ENCODE assay signal across 13 cellular contexts in the genomic region with DNA sequence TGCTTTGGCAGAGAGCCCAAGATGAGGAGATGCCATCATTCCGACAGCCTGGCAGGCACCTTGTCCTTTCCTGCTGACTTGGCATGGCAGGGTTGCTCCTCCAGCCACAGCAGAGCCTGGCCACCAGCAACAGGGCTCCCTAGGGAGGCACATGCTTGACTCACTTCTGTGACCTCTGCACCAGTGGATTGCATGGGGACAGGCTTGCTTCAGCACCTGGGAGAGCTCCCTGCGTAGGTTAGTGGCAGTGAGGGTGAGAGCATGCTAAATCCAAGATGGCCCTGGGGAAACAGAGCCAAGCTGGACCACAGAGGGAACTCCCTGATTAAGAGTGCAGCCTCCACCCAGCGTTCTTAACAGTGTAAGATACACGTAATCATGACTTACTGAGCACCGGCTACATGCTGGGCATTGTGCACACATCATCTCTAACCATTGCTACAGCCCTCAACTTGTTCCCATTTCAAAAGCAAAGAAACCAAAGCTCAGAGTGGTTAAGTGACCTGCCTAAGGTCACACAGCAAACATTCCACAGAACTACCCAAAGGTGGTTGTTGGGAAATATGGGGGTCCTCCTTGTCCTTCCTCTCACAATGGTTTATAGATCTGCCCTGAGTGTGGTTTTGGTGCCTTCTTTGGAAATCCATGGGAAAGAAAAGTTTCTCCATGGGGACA.
DNase-seq lines count a peak whose midpoint lies in the region; ATAC-seq, FAIRE-seq and TF ChIP-seq lines count a peak whose summit lies in the region.
"Had no signal": no experiment of that assay in that cellular context is flagged by ENCODE, and none has a peak within 500 bp of the region (broad histone marks: within the 10 kb centered on the region; RNA-seq: fewer than 3 reads in every experiment).

No MANE protein-coding gene starts in this region.

- no peak for TF ChIP-seq EP300 in K562 (IDR thresholded peaks at IDR 0.05; ENCODE audit: low read length)

- no peak for TF ChIP-seq POLR2A in K562 (conservative IDR thresholded peaks at IDR 0.05)

- no peaks in the 10 kb centered on the region for H3K4me1 ChIP-seq in K562 (replicated peaks in 1 of 2; ENCODE audit: control insufficient read depth in 2 of 2, insufficient read depth in 2 of 2, low read length in 2 of 2)
- H3K4me1 ChIP-seq: colonic mucosa had no signal

- POLR2A ChIA-PET in K562 (lab: Yijun Ruan, JAX): no interaction called here

- H3K9ac ChIP-seq in K562 (ENCODE audit: insufficient read depth in 1 of 2, low read depth in 2 of 2, low read length in 2 of 2): no peak overlapping the region

- TF ChIP-seq RAD21 in K562 (CRISPR knock-in tag; conservative IDR thresholded peaks at IDR 0.05 in 1 of 2, IDR thresholded peaks at IDR 0.05 in 1 of 2): no peak

- peak; percentile 44 for FAIRE-seq in K562 (lab: Jason Lieb, UNC)

- no peaks in the 10 kb centered on the region for H3K27me3 Mint-ChIP-seq in activated naive CD4-positive, alpha-beta T cell treated with anti-CD3 and anti-CD28 coated beads, Interleukin-2, amount 10 ng/mL, durations not matched to agents 7 days and 5 days
- H3K27me3 Mint-ChIP-seq: activated B cell treated with CpG ODN at 0.5 μM for 24 hours had no signal

- no peak overlapping the region for H3K4me3 Mint-ChIP-seq in activated naive CD4-positive, alpha-beta T cell treated with anti-CD3 and anti-CD28 coated beads, Interleukin-2, amount 10 ng/mL, durations not matched to agents 7 days and 5 days
- H3K4me3 Mint-ChIP-seq: activated B cell treated with CpG ODN at 0.5 μM for 24 hours had no signal

- no peak overlapping the region for H3K4me2 ChIP-seq in K562 (ENCODE audit: insufficient read depth, low read length)

- H3K9me3 Mint-ChIP-seq in activated naive CD4-positive, alpha-beta T cell treated with anti-CD3 and anti-CD28 coated beads, Interleukin-2, amount 10 ng/mL, durations not matched to agents 7 days and 5 days: peaks cover 4% of the 10 kb centered on the region

- H3K4me1 Mint-ChIP-seq in activated naive CD4-positive, alpha-beta T cell treated with anti-CD3 and anti-CD28 coated beads, Interleukin-2, amount 10 ng/mL, durations not matched to agents 7 days and 5 days: no peaks in the 10 kb centered on the region
- H3K4me1 Mint-ChIP-seq: activated B cell treated with CpG ODN at 0.5 μM for 24 hours had no signal

- H3K27ac Mint-ChIP-seq in activated naive CD4-positive, alpha-beta T cell treated with anti-CD3 and anti-CD28 coated beads, Interleukin-2, amount 10 ng/mL, durations not matched to agents 7 days and 5 days: no peak overlapping the region
- H3K27ac Mint-ChIP-seq: activated B cell treated with CpG ODN at 0.5 μM for 24 hours had no signal

- no peaks in the 10 kb centered on the region for H3K9me3 ChIP-seq in K562 (replicated peaks; ENCODE audit: control insufficient read depth, insufficient read depth, low read depth, low read length)
- H3K9me3 ChIP-seq: colonic mucosa had no signal

- no peak for TF ChIP-seq CTCF in K562 (IDR thresholded peaks at IDR 0.05 in 2 of 3, conservative IDR thresholded peaks at IDR 0.05 in 1 of 3; ENCODE audit: insufficient read depth in 2 of 3, low read depth in 1 of 3, low read length in 3 of 3)

- peak; percentile 74 for ATAC-seq in K562
- no peak for ATAC-seq in HG02970 (IDR thresholded peaks at IDR 0.05; ENCODE audit: low FRiP score, unreplicated experiment)
- ATAC-seq: left ventricle myocardium superior had no signal

- H3K4me3 ChIP-seq in K562: no peak overlapping the region
- H3K4me3 ChIP-seq: colonic mucosa had no signal

- 4% methylated on average over 5 of the region's 5 CpGs for WGBS in K562 (ENCODE audit: insufficient coverage, low coverage, missing lambda C conversion rate)

- H3K79me2 ChIP-seq in K562 (ENCODE audit: control insufficient read depth, insufficient read depth, low read length): no peaks in the 10 kb centered on the region

- CTCF ChIA-PET in activated naive CD4-positive, alpha-beta T cell treated with anti-CD3 and anti-CD28 coated beads, Interleukin-2, amount 10 ng/mL, durations not matched to agents 7 days and 5 days (lab: Charles Lee): no interaction called here
- CTCF ChIA-PET in K562 (lab: Yijun Ruan, JAX; ENCODE audit: low intra/inter-chr PET ratio): no interaction called here

- no TSS peak for BruUV-seq in K562 (replicated peaks; lab: Mats Ljungman, UMichigan)

- no peaks in the 10 kb centered on the region for H3K9me1 ChIP-seq in K562 (ENCODE audit: control insufficient read depth, insufficient read depth, low read length)

- in situ Hi-C loops in K562 (cut with MboI): no loop called here

- no peak overlapping the region for H2AFZ ChIP-seq in K562 (ENCODE audit: low read depth, low read length)

- H3K27me3 ChIP-seq in K562 (ENCODE audit: control insufficient read depth in 2 of 2, insufficient read depth in 2 of 2, low read length in 2 of 2): 0 out of 5 replicates have a peak, but pooled peaks cover 0 to under 1% of the 10 kb centered on the region in 2 experiments
- H3K27me3 ChIP-seq: colonic mucosa had no signal

- intact Hi-C loops in K562 (cut with micrococcal nuclease): no loop called here

- no peak overlapping the region for H3K27ac ChIP-seq in K562 (ENCODE audit: extremely low read depth, low read depth, low read length)
- H3K27ac ChIP-seq: colonic mucosa had no signal

- H3K36me3 ChIP-seq in K562 (ENCODE audit: control insufficient read depth, insufficient read depth, low read length): no peaks in the 10 kb centered on the region
- H3K36me3 ChIP-seq: colonic mucosa had no signal

- peak; percentile 35 for DNase-seq in activated naive CD4-positive, alpha-beta T cell treated with anti-CD3 and anti-CD28 coated beads, Interleukin-2, amount 10 ng/mL, durations not matched to agents 7 days and 5 days
- DNase-seq in activated naive CD4-positive, alpha-beta T cell (lab: John Stamatoyannopoulos, UW): no peak
- DNase-seq in NAMALWA (ENCODE audit: low spot score): peak; percentile 20
- DNase-seq in K562 (ENCODE audit: extremely low read depth in 1 of 4, low spot score in 3 of 4): peak; percentile 24 to 41 (median 28)
- DNase-seq in ureter (ENCODE audit: low spot score): peak; percentile 38
- no peak for DNase-seq in GM19238 (ENCODE audit: insufficient read length, low spot score)
- no peak for DNase-seq in KG1 (lab: John Stamatoyannopoulos, UW)
- DNase-seq: activated B cell treated with CpG ODN at 0.5 μM for 24 hours; colonic mucosa; left ventricle myocardium superior; NCI-H187 treated with DMSO at 0.1 percent for 48 hours; stimulated activated CD4-positive, alpha-beta T cell treated with anti-CD3 and anti-CD28 coated beads, Interleukin-2, amount 100 ng/mL, for 24 hours had no signal

- no peaks in the 10 kb centered on the region for H3K36me3 Mint-ChIP-seq in activated naive CD4-positive, alpha-beta T cell treated with anti-CD3 and anti-CD28 coated beads, Interleukin-2, amount 10 ng/mL, durations not matched to agents 7 days and 5 days

- no peaks in the 10 kb centered on the region for H4K20me1 ChIP-seq in K562 (replicated peaks; ENCODE audit: control insufficient read depth, insufficient read depth, low read length)

TF ChIP-seq in K562, 482 proteins besides CTCF, POLR2A, EP300 and RAD21 (continues in another document):
- TF ChIP-seq ZFP36 (IDR thresholded peaks at IDR 0.05; ENCODE audit: low read depth, low read length, partially characterized antibody): peak; percentile 65
- no peak for TF ChIP-seq NCOA6 (IDR thresholded peaks at IDR 0.05)
- TF ChIP-seq ZEB2 (IDR thresholded peaks at IDR 0.05): no peak
- no peak for TF ChIP-seq SMARCA4 (IDR thresholded peaks at IDR 0.05)
- TF ChIP-seq, protein P1, sequence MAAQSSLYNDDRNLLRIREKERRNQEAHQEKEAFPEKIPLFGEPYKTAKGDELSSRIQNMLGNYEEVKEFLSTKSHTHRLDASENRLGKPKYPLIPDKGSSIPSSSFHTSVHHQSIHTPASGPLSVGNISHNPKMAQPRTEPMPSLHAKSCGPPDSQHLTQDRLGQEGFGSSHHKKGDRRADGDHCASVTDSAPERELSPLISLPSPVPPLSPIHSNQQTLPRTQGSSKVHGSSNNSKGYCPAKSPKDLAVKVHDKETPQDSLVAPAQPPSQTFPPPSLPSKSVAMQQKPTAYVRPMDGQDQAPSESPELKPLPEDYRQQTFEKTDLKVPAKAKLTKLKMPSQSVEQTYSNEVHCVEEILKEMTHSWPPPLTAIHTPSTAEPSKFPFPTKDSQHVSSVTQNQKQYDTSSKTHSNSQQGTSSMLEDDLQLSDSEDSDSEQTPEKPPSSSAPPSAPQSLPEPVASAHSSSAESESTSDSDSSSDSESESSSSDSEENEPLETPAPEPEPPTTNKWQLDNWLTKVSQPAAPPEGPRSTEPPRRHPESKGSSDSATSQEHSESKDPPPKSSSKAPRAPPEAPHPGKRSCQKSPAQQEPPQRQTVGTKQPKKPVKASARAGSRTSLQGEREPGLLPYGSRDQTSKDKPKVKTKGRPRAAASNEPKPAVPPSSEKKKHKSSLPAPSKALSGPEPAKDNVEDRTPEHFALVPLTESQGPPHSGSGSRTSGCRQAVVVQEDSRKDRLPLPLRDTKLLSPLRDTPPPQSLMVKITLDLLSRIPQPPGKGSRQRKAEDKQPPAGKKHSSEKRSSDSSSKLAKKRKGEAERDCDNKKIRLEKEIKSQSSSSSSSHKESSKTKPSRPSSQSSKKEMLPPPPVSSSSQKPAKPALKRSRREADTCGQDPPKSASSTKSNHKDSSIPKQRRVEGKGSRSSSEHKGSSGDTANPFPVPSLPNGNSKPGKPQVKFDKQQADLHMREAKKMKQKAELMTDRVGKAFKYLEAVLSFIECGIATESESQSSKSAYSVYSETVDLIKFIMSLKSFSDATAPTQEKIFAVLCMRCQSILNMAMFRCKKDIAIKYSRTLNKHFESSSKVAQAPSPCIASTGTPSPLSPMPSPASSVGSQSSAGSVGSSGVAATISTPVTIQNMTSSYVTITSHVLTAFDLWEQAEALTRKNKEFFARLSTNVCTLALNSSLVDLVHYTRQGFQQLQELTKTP (IDR thresholded peaks at IDR 0.05; ENCODE audit: low read depth in 1 of 2, partially characterized antibody in 2 of 2): peak in 1 of 2 experiments; percentile 41
- peak; percentile 98 for TF ChIP-seq EHMT2 (IDR thresholded peaks at IDR 0.05)
- TF ChIP-seq, protein P2, sequence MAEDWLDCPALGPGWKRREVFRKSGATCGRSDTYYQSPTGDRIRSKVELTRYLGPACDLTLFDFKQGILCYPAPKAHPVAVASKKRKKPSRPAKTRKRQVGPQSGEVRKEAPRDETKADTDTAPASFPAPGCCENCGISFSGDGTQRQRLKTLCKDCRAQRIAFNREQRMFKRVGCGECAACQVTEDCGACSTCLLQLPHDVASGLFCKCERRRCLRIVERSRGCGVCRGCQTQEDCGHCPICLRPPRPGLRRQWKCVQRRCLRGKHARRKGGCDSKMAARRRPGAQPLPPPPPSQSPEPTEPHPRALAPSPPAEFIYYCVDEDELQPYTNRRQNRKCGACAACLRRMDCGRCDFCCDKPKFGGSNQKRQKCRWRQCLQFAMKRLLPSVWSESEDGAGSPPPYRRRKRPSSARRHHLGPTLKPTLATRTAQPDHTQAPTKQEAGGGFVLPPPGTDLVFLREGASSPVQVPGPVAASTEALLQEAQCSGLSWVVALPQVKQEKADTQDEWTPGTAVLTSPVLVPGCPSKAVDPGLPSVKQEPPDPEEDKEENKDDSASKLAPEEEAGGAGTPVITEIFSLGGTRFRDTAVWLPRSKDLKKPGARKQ (CRISPR knock-in tag; IDR thresholded peaks at IDR 0.05): no peak
- TF ChIP-seq PML (IDR thresholded peaks at IDR 0.05; ENCODE audit: low read length): no peak
- no peak for TF ChIP-seq CBFB (CRISPR knock-in tag; IDR thresholded peaks at IDR 0.05)

Comparison
In these comparisons a context has a peak if more than half of its experiments do, and no peak if none do; other contexts are left out.
1. DNase-seq: peak in activated naive CD4-positive, alpha-beta T cell treated with anti-CD3 and anti-CD28 coated beads, Interleukin-2, amount 10 ng/mL, durations not matched to agents 7 days and 5 days (single experiment), NAMALWA (single experiment), K562 (4 of 4) and ureter (single experiment); none in activated naive CD4-positive, alpha-beta T cell (0 of 4), GM19238 (single experiment) and KG1 (single experiment).